In genomic region chr19:1884291-1884718, GRCh38 we compare ENCODE assay signal across 8 cellular contexts. TPM values are rescaled to one million over a fixed set of nuclear protein-coding genes. Genes with fewer than 3 reads are reported as not detected.
DNase-seq lines count a peak whose midpoint lies in the region; ATAC-seq, FAIRE-seq and TF ChIP-seq lines count a peak whose summit lies in the region.

No MANE protein-coding gene starts in this region.

- H3K4me3 Mint-ChIP-seq in Calu3 (ENCODE audit: low read depth, unreplicated experiment), result peak overlapping the region; percentile 91

- WGBS in H1 (ENCODE audit: extremely low coverage in 1 of 2, insufficient coverage in 1 of 2, insufficient read length in 1 of 2, insufficient replicate concordance in 2 of 2, low coverage in 1 of 2, low lambda C conversion rate in 2 of 2, missing lambda C conversion rate in 1 of 2), 2 experiments, result 38% methylated on average over 11 of the region's 11 CpGs; no CpG with 5 or more reads in 1 of the 2 experiments

- H2BK20ac ChIP-seq in H1 (ENCODE audit: low read length), result no peak overlapping the region

- intact Hi-C loops in Calu3 (cut with micrococcal nuclease; ENCODE audit: unreplicated experiment), result no loop called here

- H2BK15ac ChIP-seq in H1 (ENCODE audit: low read length), result no peak overlapping the region

- 0 out of 2 replicates have a peak overlapping the region, but pooled peaks have one; percentile 82 for H2AK5ac ChIP-seq in H1 (ENCODE audit: low read depth, low read length)

- H3K23me2 ChIP-seq in H1 (ENCODE audit: low read depth, low read length), result peaks cover 6% of the 10 kb centered on the region; the same call in 1 of the 2 replicates

- H3K27ac Mint-ChIP-seq in Calu3 (ENCODE audit: unreplicated experiment), result peak overlapping the region; percentile 77

- POLR2A ChIA-PET in H1 (lab: Charles Lee; ENCODE audit: partially characterized antibody), result interaction anchor here (1.1 to 2.1 kb wide), 6 partner anchors 9 to 165 kb away, joined by 3 to 9 read pairs (median 4); partner anchors contain the start of genes ADAT3 and SCAMP4

- H3K27ac ChIP-seq in H1 (ENCODE audit: low read depth, low read length), result no peak overlapping the region
- H3K27ac ChIP-seq in neutrophil, result peak overlapping the region; percentile 87

- H4K8ac ChIP-seq in H1 (ENCODE audit: extremely low read depth, insufficient read depth, low read length), result no peak overlapping the region

- H2BK120ac ChIP-seq in H1 (replicated peaks; ENCODE audit: low read depth, low read length), result no peak overlapping the region

- H2BK12ac ChIP-seq in H1 (ENCODE audit: low read depth, low read length), result no peak overlapping the region

- H3K23ac ChIP-seq in H1 (ENCODE audit: insufficient read length), result no peak overlapping the region

- no peak overlapping the region for H4K91ac ChIP-seq in H1 (replicated peaks; ENCODE audit: insufficient read length, low read length)

- no peak for TF ChIP-seq RAD21 in H1 (IDR thresholded peaks at IDR 0.05 in 1 of 2, conservative IDR thresholded peaks at IDR 0.05 in 1 of 2; ENCODE audit: low read depth in 2 of 2, low read length in 2 of 2)

- no peak for TF ChIP-seq EP300 in H1 (IDR thresholded peaks at IDR 0.05; ENCODE audit: borderline replicate concordance in 1 of 2, low read depth in 2 of 2, low read length in 2 of 2)

- H3K9me3 ChIP-seq in H1 (ENCODE audit: insufficient read depth in 2 of 2, low read depth in 1 of 2, low read length in 1 of 2) (no peaks in the 10 kb centered on the region), neutrophil (no peaks in the 10 kb centered on the region)

- no peaks in the 10 kb centered on the region for H3K36me3 ChIP-seq in H1 (ENCODE audit: control insufficient read depth in 2 of 4, insufficient read depth in 4 of 4, low read length in 3 of 4)
- H3K36me3 ChIP-seq in neutrophil, result peaks cover 13% of the 10 kb centered on the region

- no peak overlapping the region for H3K4ac ChIP-seq in H1 (replicated peaks; ENCODE audit: insufficient read length, low read depth, low read length)

- H3K36me3 Mint-ChIP-seq in Calu3 (ENCODE audit: insufficient read depth, unreplicated experiment), result peaks cover 19% of the 10 kb centered on the region

- H3K4me3 ChIP-seq in H1 (ENCODE audit: extremely low read depth in 1 of 4, insufficient read depth in 2 of 4, low read depth in 3 of 4, low read length in 4 of 4) (peak overlapping the region; percentile 69 to 81 (median 76)), neutrophil (ENCODE audit: low read depth in 1 of 2, low read length in 1 of 2) (peak overlapping the region; percentile 70 to 89)

- H3K4me1 ChIP-seq in H1 (replicated peaks in 1 of 4; ENCODE audit: control insufficient read depth in 3 of 4, insufficient read depth in 4 of 4, low read length in 3 of 4) (peaks cover 3 to 14% (median 9%) of the 10 kb centered on the region in 4 experiments; a peak in 6 of 7 replicates), neutrophil (ENCODE audit: control insufficient read depth in 1 of 2, insufficient read depth in 1 of 2, low read depth in 1 of 2, low read length in 1 of 2) (peaks cover 29 to 34% of the 10 kb centered on the region in 2 experiments)

- no peak overlapping the region for H2BK5ac ChIP-seq in H1 (ENCODE audit: low read depth, low read length)

- H4K5ac ChIP-seq in H1 (ENCODE audit: insufficient read length, low read depth, low read length), result no peak overlapping the region

- H3K18ac ChIP-seq in H1 (ENCODE audit: extremely low read depth, low read length), result no peak overlapping the region

- FAIRE-seq in H1 (lab: Jason Lieb, UNC), result no peak

- peaks cover 28% of the 10 kb centered on the region for H3K4me1 Mint-ChIP-seq in Calu3 (ENCODE audit: low read depth, unreplicated experiment)

- no peak for TF ChIP-seq CTCF in Calu3 (IDR thresholded peaks at IDR 0.05; ENCODE audit: unreplicated experiment)
- TF ChIP-seq CTCF in H1 (IDR thresholded peaks at IDR 0.05; ENCODE audit: control extremely low read depth in 1 of 3, insufficient read depth in 1 of 3, low read depth in 1 of 3, low read length in 3 of 3), result no peak
- no peak for TF ChIP-seq CTCF in neutrophil (IDR thresholded peaks at IDR 0.05)

- H3K79me2 ChIP-seq in H1 (ENCODE audit: control insufficient read depth in 1 of 2, insufficient read depth in 2 of 2, low read length in 2 of 2), result peaks cover 7 to 29% of the 10 kb centered on the region in 2 experiments; a peak in 3 of 4 replicates

- no TSS peak for BruUV-seq in Calu3 (replicated peaks; lab: Mats Ljungman, UMichigan)

- H3K14ac ChIP-seq in H1 (ENCODE audit: insufficient read length), result no peak overlapping the region

- H3K27me3 ChIP-seq in H1 (replicated peaks in 1 of 4; ENCODE audit: control insufficient read depth in 3 of 4, extremely low read depth in 1 of 4, insufficient read depth in 3 of 4, low read length in 3 of 4), result no peaks in the 10 kb centered on the region; a peak in 2 of 7 replicates
- no peaks in the 10 kb centered on the region for H3K27me3 ChIP-seq in neutrophil

- peak overlapping the region; percentile 81 to 85 for H3K4me2 ChIP-seq in H1 (ENCODE audit: insufficient read depth in 1 of 2, low read depth in 2 of 2, low read length in 2 of 2)

- no peaks in the 10 kb centered on the region for H3K9me3 Mint-ChIP-seq in Calu3 (ENCODE audit: low read depth, unreplicated experiment)

- no peaks in the 10 kb centered on the region for H3K27me3 Mint-ChIP-seq in Calu3 (ENCODE audit: unreplicated experiment)

- DNase-seq in Calu3 (no peak), H1 (ENCODE audit: low read depth in 1 of 2, low spot score in 2 of 2) (no peak), inferior parietal cortex (ENCODE audit: extremely low spot score) (no peak), H4 (ENCODE audit: low spot score) (no peak), Ammon's horn (ENCODE audit: low spot score) (no peak)

- H3K56ac ChIP-seq in H1 (replicated peaks; ENCODE audit: insufficient read length, low read depth, low read length), result no peak overlapping the region

- ATAC-seq in SK-N-SH treated with all-trans-retinoic acid at 6 μM for 48 hours (peak; percentile 28), HG03139 (IDR thresholded peaks at IDR 0.05; ENCODE audit: unreplicated experiment) (no peak)

- H3K9ac ChIP-seq in H1 (replicated peaks in 1 of 4; ENCODE audit: extremely low read depth in 1 of 4, low read depth in 3 of 4, low read length in 3 of 4), result peak overlapping the region in 3 of 4 experiments; percentile 8 to 15 (median 15); a peak in 6 of 7 replicates

- H4K20me1 ChIP-seq in H1 (replicated peaks in 1 of 2; ENCODE audit: control insufficient read depth in 1 of 2, insufficient read depth in 2 of 2, low read length in 2 of 2), result peaks cover 13 to 23% of the 10 kb centered on the region in 2 experiments

- CTCF ChIA-PET in Calu3 (lab: Charles Lee) (no interaction called here), H1 (lab: Charles Lee; ENCODE audit: partially characterized antibody) (interaction anchor here (1.3 kb wide), 1 partner anchor 61 kb away, joined by 3 read pairs; no protein-coding TSS in a partner anchor)

- no peak for TF ChIP-seq POLR2A in H1 (IDR thresholded peaks at IDR 0.05; ENCODE audit: control extremely low read depth in 1 of 2, low read depth in 2 of 2, low read length in 2 of 2)

- no peak overlapping the region for H2AFZ ChIP-seq in H1 (ENCODE audit: low read length)

- H3K79me1 ChIP-seq in H1 (ENCODE audit: low read depth, low read length), result peaks cover 23% of the 10 kb centered on the region

RNA-seq across cellular contexts. Expression of gene ABHD17A, which starts 1.0 kb away (rescaled TPM):
- total RNA-seq in Calu3 (2022), result 35.2 and 36.9 TPM in 2 replicates
- total RNA-seq in H1 (2021; fragmentation: NEBNext Ultra II Directional; extraction: Animal tissue kit (Norgen Biotek cat#: 25700)), result 41.2 and 45.3 TPM in 2 replicates
- polyA plus RNA-seq in H1 (2011; rRNA removed), result 87.4 and 98.0 TPM in 2 replicates
- 60.4 TPM for polyA plus RNA-seq in H1 (2011; cell fraction: cytosol; rRNA removed)
- polyA plus RNA-seq in H1 (2011; cell fraction: nucleus; rRNA removed), result 86.1 TPM
- 15.8 to 35.0 TPM (median 33.1 TPM) in 4 replicates for polyA plus RNA-seq in H1 (2012, experiment 1 of 2)
- 33.7 TPM for polyA plus RNA-seq in H1 (2012, experiment 2 of 2)
- polyA plus RNA-seq in H1 (2013, experiment 1 of 2), result 35.1 TPM
- polyA plus RNA-seq in H1 (2013, experiment 2 of 2), result 34.7 TPM
- polyA minus RNA-seq in H1 (2011; rRNA and poly(A)+ RNA removed), result 8.1 and 11.4 TPM in 2 replicates
- 24.5 TPM for polyA minus RNA-seq in H1 (2011; cell fraction: cytosol; rRNA and poly(A)+ RNA removed)
- polyA minus RNA-seq in H1 (2011; cell fraction: nucleus; rRNA and poly(A)+ RNA removed), result 18.1 TPM
- total RNA-seq in H4 (2014; rRNA removed; shearing (Covaris generic)), result 20.2 and 40.6 TPM in 2 replicates

RNA-seq across cellular contexts. Expression of gene ADAT3, which starts 20.9 kb away (rescaled TPM):
- total RNA-seq in Calu3 (2022), result 6.7 TPM in 2 replicates
- total RNA-seq in H1 (2021; fragmentation: NEBNext Ultra II Directional; extraction: Animal tissue kit (Norgen Biotek cat#: 25700)), result 10.2 and 10.8 TPM in 2 replicates
- 5.4 and 9.8 TPM in 2 replicates for polyA plus RNA-seq in H1 (2011; rRNA removed)
- polyA plus RNA-seq in H1 (2011; cell fraction: cytosol; rRNA removed), result 3.8 TPM
- polyA plus RNA-seq in H1 (2011; cell fraction: nucleus; rRNA removed), result 8.3 TPM
- polyA plus RNA-seq in H1 (2012, experiment 1 of 2), result 2.4 to 6.3 TPM (median 5.5 TPM) in 4 replicates
- 4.1 TPM for polyA plus RNA-seq in H1 (2012, experiment 2 of 2)
- 7.0 TPM for polyA plus RNA-seq in H1 (2013, experiment 1 of 2)
- polyA plus RNA-seq in H1 (2013, experiment 2 of 2), result 6.6 TPM
- 1.0 TPM in 1 of 2 replicates, not detected in the other for polyA minus RNA-seq in H1 (2011; rRNA and poly(A)+ RNA removed)
- polyA minus RNA-seq in H1 (2011; cell fraction: cytosol; rRNA and poly(A)+ RNA removed), result 7.4 TPM
- polyA minus RNA-seq in H1 (2011; cell fraction: nucleus; rRNA and poly(A)+ RNA removed), result 7.8 TPM
- 0.93 and 1.0 TPM in 2 replicates for total RNA-seq in H4 (2014; rRNA removed; shearing (Covaris generic))

RNA-seq across cellular contexts. Expression of gene SCAMP4, which starts 20.9 kb away (rescaled TPM):
- total RNA-seq in Calu3 (2022), result 64.2 and 80.5 TPM in 2 replicates
- 61.4 and 65.7 TPM in 2 replicates for total RNA-seq in H1 (2021; fragmentation: NEBNext Ultra II Directional; extraction: Animal tissue kit (Norgen Biotek cat#: 25700))
- 17.1 and 39.6 TPM in 2 replicates for polyA plus RNA-seq in H1 (2011; rRNA removed)
- 24.4 TPM for polyA plus RNA-seq in H1 (2011; cell fraction: cytosol; rRNA removed)
- 75.6 TPM for polyA plus RNA-seq in H1 (2011; cell fraction: nucleus; rRNA removed)
- polyA plus RNA-seq in H1 (2012, experiment 1 of 2), result 35.8 to 66.0 TPM (median 58.3 TPM) in 4 replicates
- 37.8 TPM for polyA plus RNA-seq in H1 (2012, experiment 2 of 2)
- 58.4 TPM for polyA plus RNA-seq in H1 (2013, experiment 1 of 2)
- 60.6 TPM for polyA plus RNA-seq in H1 (2013, experiment 2 of 2)
- 20.5 TPM in 2 replicates for polyA minus RNA-seq in H1 (2011; rRNA and poly(A)+ RNA removed)
- 26.4 TPM for polyA minus RNA-seq in H1 (2011; cell fraction: cytosol; rRNA and poly(A)+ RNA removed)
- 39.3 TPM for polyA minus RNA-seq in H1 (2011; cell fraction: nucleus; rRNA and poly(A)+ RNA removed)
- 66.3 and 68.3 TPM in 2 replicates for total RNA-seq in H4 (2014; rRNA removed; shearing (Covaris generic))

RNA-seq across cellular contexts. Expression of gene KLF16, which starts 20.9 kb away (rescaled TPM):
- 32.3 and 39.0 TPM in 2 replicates for total RNA-seq in Calu3 (2022)
- 45.9 and 53.2 TPM in 2 replicates for total RNA-seq in H1 (2021; fragmentation: NEBNext Ultra II Directional; extraction: Animal tissue kit (Norgen Biotek cat#: 25700))
- 14.3 and 44.7 TPM in 2 replicates for polyA plus RNA-seq in H1 (2011; rRNA removed)
- polyA plus RNA-seq in H1 (2011; cell fraction: cytosol; rRNA removed), result 15.0 TPM
- polyA plus RNA-seq in H1 (2011; cell fraction: nucleus; rRNA removed), result 29.0 TPM
- polyA plus RNA-seq in H1 (2012, experiment 1 of 2), result 15.6 to 26.7 TPM (median 23.8 TPM) in 4 replicates
- polyA plus RNA-seq in H1 (2012, experiment 2 of 2), result 21.5 TPM
- 27.2 TPM for polyA plus RNA-seq in H1 (2013, experiment 1 of 2)
- 28.5 TPM for polyA plus RNA-seq in H1 (2013, experiment 2 of 2)
- polyA minus RNA-seq in H1 (2011; rRNA and poly(A)+ RNA removed), result 1.1 and 2.2 TPM in 2 replicates
- 32.1 TPM for polyA minus RNA-seq in H1 (2011; cell fraction: cytosol; rRNA and poly(A)+ RNA removed)
- polyA minus RNA-seq in H1 (2011; cell fraction: nucleus; rRNA and poly(A)+ RNA removed), result 10.4 TPM
- 1.8 and 4.6 TPM in 2 replicates for total RNA-seq in H4 (2014; rRNA removed; shearing (Covaris generic))

RNA-seq across cellular contexts. Expression of gene REXO1, which starts 36.0 kb away (rescaled TPM):
- 34.1 and 39.5 TPM in 2 replicates for total RNA-seq in Calu3 (2022)
- 42.4 and 44.3 TPM in 2 replicates for total RNA-seq in H1 (2021; fragmentation: NEBNext Ultra II Directional; extraction: Animal tissue kit (Norgen Biotek cat#: 25700))
- polyA plus RNA-seq in H1 (2011; rRNA removed), result 44.3 and 69.6 TPM in 2 replicates
- 21.3 TPM for polyA plus RNA-seq in H1 (2011; cell fraction: cytosol; rRNA removed)
- polyA plus RNA-seq in H1 (2011; cell fraction: nucleus; rRNA removed), result 69.2 TPM
- 35.1 to 44.9 TPM (median 43.7 TPM) in 4 replicates for polyA plus RNA-seq in H1 (2012, experiment 1 of 2)
- polyA plus RNA-seq in H1 (2012, experiment 2 of 2), result 33.4 TPM
- polyA plus RNA-seq in H1 (2013, experiment 1 of 2), result 22.8 TPM
- 21.3 TPM for polyA plus RNA-seq in H1 (2013, experiment 2 of 2)
- polyA minus RNA-seq in H1 (2011; rRNA and poly(A)+ RNA removed), result 18.8 and 19.5 TPM in 2 replicates
- 24.8 TPM for polyA minus RNA-seq in H1 (2011; cell fraction: cytosol; rRNA and poly(A)+ RNA removed)
- 20.1 TPM for polyA minus RNA-seq in H1 (2011; cell fraction: nucleus; rRNA and poly(A)+ RNA removed)
- total RNA-seq in H4 (2014; rRNA removed; shearing (Covaris generic)), result 2.3 and 4.2 TPM in 2 replicates
